Comparison of ENCODE assay signal across 8 cellular contexts in the genomic region with DNA sequence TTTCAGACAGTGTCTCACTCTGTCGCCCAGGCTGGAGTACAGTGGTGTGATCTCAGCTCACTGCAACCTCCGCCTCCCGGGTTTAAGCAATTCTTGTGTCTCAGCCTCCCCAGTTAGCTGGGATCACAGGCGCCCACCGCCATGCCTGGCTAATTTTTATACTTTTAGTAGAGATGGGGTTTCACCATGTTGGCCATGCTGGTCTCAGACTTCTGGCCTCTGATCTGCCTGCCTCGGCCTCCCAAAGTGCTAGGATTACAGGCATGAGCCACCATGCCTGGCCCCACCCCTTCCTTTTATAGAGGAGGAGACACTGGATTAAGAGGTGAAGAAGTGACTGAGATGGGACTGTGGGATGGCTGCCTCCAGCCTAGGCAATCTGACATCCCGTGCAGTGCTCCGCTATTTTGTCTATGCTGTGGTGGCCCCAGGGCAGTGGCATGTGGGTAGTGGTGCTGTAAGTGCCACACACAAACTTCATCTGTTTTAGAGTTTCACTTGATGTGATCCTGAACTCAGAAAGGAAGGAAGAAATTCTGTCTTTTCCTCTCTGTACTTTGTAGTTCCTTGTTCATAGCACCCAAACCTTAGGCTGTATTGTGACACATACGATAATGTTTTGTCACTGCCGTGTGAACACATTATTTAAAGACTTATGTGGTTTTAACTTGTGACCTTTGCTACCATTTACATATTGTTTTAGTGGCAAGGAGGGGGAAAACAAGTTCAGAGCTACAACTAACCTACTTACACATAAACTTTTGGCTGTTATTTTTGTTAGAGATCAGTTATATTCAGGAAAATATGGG. TPM values are rescaled to one million over a fixed set of nuclear protein-coding genes. Genes with fewer than 3 reads are reported as not detected.
DNase-seq lines count a peak whose midpoint lies in the region; ATAC-seq and TF ChIP-seq lines count a peak whose summit lies in the region.

No MANE protein-coding gene starts in this region.

- no peaks in the 10 kb centered on the region for H3F3A ChIP-seq in PC-9 (ENCODE audit: insufficient read depth, low read depth)

- H3K4me3 Mint-ChIP-seq in T-helper 2 cell treated with Interferon-gamma antibody and Interleukin-4, amounts not matched to agents 5 μg/mL and 100 μg/mL, for 36 hours = no peak overlapping the region
- no peak overlapping the region for H3K4me3 Mint-ChIP-seq in progenitor cell of endocrine pancreas (ENCODE audit: low read depth)

- H3K9me3 ChIP-seq in PC-9 (ENCODE audit: insufficient read depth, low read depth) (no peaks in the 10 kb centered on the region), lower lobe of right lung (no peaks in the 10 kb centered on the region)

- no peak overlapping the region for H2AFZ ChIP-seq in PC-9

- H3K9me2 ChIP-seq in PC-9 (ENCODE audit: insufficient read depth) = no peaks in the 10 kb centered on the region

- no peak for TF ChIP-seq POLR2A in erythroblast (IDR thresholded peaks at IDR 0.05; ENCODE audit: low read length)

- peak overlapping the region; percentile 44 for H3K4me2 ChIP-seq in PC-9

- POLR2A ChIA-PET in PC-9 (lab: Charles Lee; ENCODE audit: unreplicated experiment) (no interaction called here), HEK293T (lab: Yijun Ruan, JAX) (interaction anchor here (1.0 kb wide), 1 partner anchor 26 kb away, joined by 3 read pairs; no protein-coding TSS in a partner anchor)

- DNase-seq in PC-9 (peak in 1 of 2 experiments; percentile 72), lower lobe of right lung (no peak), erythroblast (lab: John Stamatoyannopoulos, UW) (no peak), HEK293T (ENCODE audit: extremely low spot score) (no peak), progenitor cell of endocrine pancreas (ENCODE audit: low spot score, unreplicated experiment) (no peak)
- no peak for DNase-seq in T-helper 2 cell treated with Interferon-gamma antibody and Interleukin-4, amounts not matched to agents 5 μg/mL and 100 μg/mL, for 36 hours (ENCODE audit: low spot score)

- no peak overlapping the region for H3K4me3 ChIP-seq in PC-9
- H3K4me3 ChIP-seq in lower lobe of right lung = no peak overlapping the region

- no peaks in the 10 kb centered on the region for H3K79me2 ChIP-seq in PC-9 (ENCODE audit: low read depth)

- H4K20me1 ChIP-seq in PC-9 (ENCODE audit: insufficient read depth) = no peaks in the 10 kb centered on the region

- peaks cover 5% of the 10 kb centered on the region for H3K36me3 Mint-ChIP-seq in T-helper 2 cell treated with Interferon-gamma antibody and Interleukin-4, amounts not matched to agents 5 μg/mL and 100 μg/mL, for 36 hours (ENCODE audit: low read depth)
- peaks cover 2% of the 10 kb centered on the region for H3K36me3 Mint-ChIP-seq in progenitor cell of endocrine pancreas (ENCODE audit: insufficient read depth)

- H3K27ac ChIP-seq in PC-9 = peak overlapping the region; percentile 29
- H3K27ac ChIP-seq in lower lobe of right lung = peak overlapping the region; percentile 7

- no peaks in the 10 kb centered on the region for H3K9me3 Mint-ChIP-seq in T-helper 2 cell treated with Interferon-gamma antibody and Interleukin-4, amounts not matched to agents 5 μg/mL and 100 μg/mL, for 36 hours
- H3K9me3 Mint-ChIP-seq in progenitor cell of endocrine pancreas (ENCODE audit: low read depth) = no peaks in the 10 kb centered on the region

- no peak overlapping the region for H3K27ac Mint-ChIP-seq in T-helper 2 cell treated with Interferon-gamma antibody and Interleukin-4, amounts not matched to agents 5 μg/mL and 100 μg/mL, for 36 hours
- no peak overlapping the region for H3K27ac Mint-ChIP-seq in progenitor cell of endocrine pancreas

- H3K27me3 Mint-ChIP-seq in T-helper 2 cell treated with Interferon-gamma antibody and Interleukin-4, amounts not matched to agents 5 μg/mL and 100 μg/mL, for 36 hours (ENCODE audit: low read depth) = no peaks in the 10 kb centered on the region
- no peaks in the 10 kb centered on the region for H3K27me3 Mint-ChIP-seq in progenitor cell of endocrine pancreas

- intact Hi-C loops in PC-9 (cut with micrococcal nuclease; ENCODE audit: unreplicated experiment) = no loop called here
- intact Hi-C loops in lower lobe of right lung (cut with DNase I) = no loop called here

- BruUV-seq in PC-9 (replicated peaks; lab: Mats Ljungman, UMichigan) = no TSS peak

- no peaks in the 10 kb centered on the region for H3K27me3 ChIP-seq in PC-9 (ENCODE audit: insufficient read depth, low read depth)
- no peaks in the 10 kb centered on the region for H3K27me3 ChIP-seq in lower lobe of right lung (ENCODE audit: low read depth)

- CTCF ChIA-PET in PC-9 (lab: Charles Lee) = no interaction called here
- CTCF ChIA-PET in HEK293T (lab: Yijun Ruan, JAX) = interaction anchor here (0.7 kb wide), 1 partner anchor 29 kb away, joined by 3 read pairs; no protein-coding TSS in a partner anchor

- TF ChIP-seq CTCF in PC-9 (conservative IDR thresholded peaks at IDR 0.05) = no peak
- TF ChIP-seq CTCF in lower lobe of right lung (IDR thresholded peaks at IDR 0.05) = no peak
- TF ChIP-seq CTCF in progenitor cell of endocrine pancreas (IDR thresholded peaks at IDR 0.05; ENCODE audit: unreplicated experiment) = no peak

- H3K36me3 ChIP-seq in PC-9 (ENCODE audit: low read depth) (no peaks in the 10 kb centered on the region), lower lobe of right lung (no peaks in the 10 kb centered on the region)

- peaks cover 37% of the 10 kb centered on the region for H3K4me1 Mint-ChIP-seq in T-helper 2 cell treated with Interferon-gamma antibody and Interleukin-4, amounts not matched to agents 5 μg/mL and 100 μg/mL, for 36 hours (ENCODE audit: low read depth)
- peaks cover 43% of the 10 kb centered on the region for H3K4me1 Mint-ChIP-seq in progenitor cell of endocrine pancreas (ENCODE audit: low read depth)

- H3K4me1 ChIP-seq in PC-9 (replicated peaks; ENCODE audit: insufficient read depth) (peaks cover 18% of the 10 kb centered on the region), lower lobe of right lung (peaks cover 90% of the 10 kb centered on the region)

- ATAC-seq in GM18517 (IDR thresholded peaks at IDR 0.05; ENCODE audit: unreplicated experiment) (peak; percentile 62), HG02678 (IDR thresholded peaks at IDR 0.05; ENCODE audit: unreplicated experiment) (peak; percentile 62), lower lobe of right lung (peak; percentile 27 to 53)

TF ChIP-seq in HEK293T, 16 proteins besides CTCF, POLR2A, EP300 and RAD21:
- no peak for TF ChIP-seq ZNF384 (IDR thresholded peaks at IDR 0.05)
- TF ChIP-seq LEF1 (IDR thresholded peaks at IDR 0.05; ENCODE audit: borderline replicate concordance) = no peak
- no peak for TF ChIP-seq NFRKB (IDR thresholded peaks at IDR 0.05)
- no peak for TF ChIP-seq ARNT (IDR thresholded peaks at IDR 0.05)
- no peak for TF ChIP-seq SUZ12 (IDR thresholded peaks at IDR 0.05)
- TF ChIP-seq BHLHE40 (IDR thresholded peaks at IDR 0.05; ENCODE audit: borderline replicate concordance) = no peak
- TF ChIP-seq L3MBTL2 (conservative IDR thresholded peaks at IDR 0.05) = no peak
- TF ChIP-seq FOXM1 (IDR thresholded peaks at IDR 0.05; ENCODE audit: borderline replicate concordance) = no peak
- TF ChIP-seq FOXA1 (IDR thresholded peaks at IDR 0.05) = no peak
- no peak for TF ChIP-seq ELF4 (IDR thresholded peaks at IDR 0.05)

RNA-seq across cellular contexts. Expression of a gene that starts 48.9 kb away (rescaled TPM):
- 2.1 and 2.5 TPM in 2 replicates for total RNA-seq in PC-9 (2021)
- total RNA-seq in lower lobe of right lung = 90.7 TPM
- total RNA-seq in progenitor cell of endocrine pancreas = 53.8 and 56.0 TPM in 2 replicates

Comparison
In these comparisons a context has a peak if more than half of its experiments do, and no peak if none do; other contexts are left out.
1. RNA of a gene that starts 48.9 kb away (total RNA-seq): 90.7 TPM in lower lobe of right lung (single experiment) and 53.8 to 56.0 TPM in progenitor cell of endocrine pancreas; 2.1 to 2.5 TPM in PC-9; every median in the first group is over 10 times any median in the second.
2. Peak in every context shown above with its lines, with median percentiles within 50 percentile points of each other: ATAC-seq.